Comparison of ENCODE assay signal across 8 cellular contexts in genomic region chr1:240190881-240191385, GRCh38.
DNase-seq lines count a peak whose midpoint lies in the region; ATAC-seq and TF ChIP-seq lines count a peak whose summit lies in the region.

No MANE protein-coding gene starts in this region.

- no peaks in the 10 kb centered on the region for H3K27me3 Mint-ChIP-seq in neural crest cell (ENCODE audit: low read depth)
- H3K27me3 Mint-ChIP-seq in activated CD4-positive, alpha-beta T cell treated with anti-CD3 and anti-CD28 coated beads, Interleukin-2, amount 10 ng/mL, durations not matched to agents 24 days and 14 days, result peaks cover 1% of the 10 kb centered on the region

- POLR2A ChIA-PET in A673 (lab: Charles Lee; ENCODE audit: low non-redundant PET), result no interaction called here

- H3K27ac ChIP-seq in A673 (ENCODE audit: low read depth, low read length, poor library complexity, severe bottlenecking) (no peak overlapping the region), GM23248 (peak overlapping the region; percentile 25)

- no peak overlapping the region for H3K27ac Mint-ChIP-seq in neural crest cell (ENCODE audit: unreplicated experiment)
- H3K27ac Mint-ChIP-seq in activated CD4-positive, alpha-beta T cell treated with anti-CD3 and anti-CD28 coated beads, Interleukin-2, amount 10 ng/mL, durations not matched to agents 24 days and 14 days, result no peak overlapping the region

- H3K4me1 ChIP-seq in A673 (ENCODE audit: insufficient read depth, low read length, poor library complexity, severe bottlenecking) (no peaks in the 10 kb centered on the region), GM23248 (ENCODE audit: insufficient read depth) (peaks cover 44% of the 10 kb centered on the region)

- no peaks in the 10 kb centered on the region for H3K9me2 ChIP-seq in GM23248 (ENCODE audit: insufficient read depth)

- H3K4me2 ChIP-seq in GM23248 (ENCODE audit: unreplicated experiment), result peak overlapping the region; percentile 7

- H3K36me3 ChIP-seq in A673 (ENCODE audit: insufficient read depth, low read length, poor library complexity, severe bottlenecking) (no peaks in the 10 kb centered on the region), GM23248 (ENCODE audit: low read depth) (no peaks in the 10 kb centered on the region; the same call in 1 of the 2 replicates)

- no peaks in the 10 kb centered on the region for H3K9me3 ChIP-seq in A673 (ENCODE audit: low read depth, low read length, poor library complexity, severe bottlenecking)
- H3K9me3 ChIP-seq in GM23248 (ENCODE audit: low read depth), result no peaks in the 10 kb centered on the region

- no peak overlapping the region for H3K4me3 ChIP-seq in A673 (ENCODE audit: low read depth, low read length, poor library complexity, severe bottlenecking)
- H3K4me3 ChIP-seq in GM23248, result no peak overlapping the region
- H3K4me3 ChIP-seq in cardiac fibroblast (replicated peaks in 1 of 2; ENCODE audit: low read depth in 2 of 2, low read length in 2 of 2), result no peak overlapping the region

- no peak overlapping the region for H3K9ac ChIP-seq in GM23248

- peak; percentile 27; the same call in 1 of the 2 replicates for TF ChIP-seq CTCF in A673 (conservative IDR thresholded peaks at IDR 0.05; ENCODE audit: low read depth, low read length)
- TF ChIP-seq CTCF in cardiac fibroblast (IDR thresholded peaks at IDR 0.05; ENCODE audit: low read depth, low read length), result peak; percentile 52
- peak; percentile 69 for TF ChIP-seq CTCF in neural crest cell (conservative IDR thresholded peaks at IDR 0.05)

- no peak overlapping the region for H2AFZ ChIP-seq in GM23248

- ATAC-seq in HG03097 (IDR thresholded peaks at IDR 0.05; ENCODE audit: low FRiP score, unreplicated experiment), result no peak

- no peaks in the 10 kb centered on the region for H4K20me1 ChIP-seq in GM23248 (ENCODE audit: insufficient read depth)

- CTCF ChIA-PET in A673 (lab: Charles Lee), result no interaction called here

- WGBS in GM23248 (ENCODE audit: low coverage in 1 of 2, low lambda C conversion rate in 2 of 2, missing lambda C conversion rate in 2 of 2), 2 experiments, result 0% methylated on average over 5 of the region's 5 CpGs

- no TSS peak for BruUV-seq in A673 (replicated peaks; lab: Mats Ljungman, UMichigan)

- no peak overlapping the region for H3K4me3 Mint-ChIP-seq in neural crest cell
- no peak overlapping the region for H3K4me3 Mint-ChIP-seq in activated CD4-positive, alpha-beta T cell treated with anti-CD3 and anti-CD28 coated beads, Interleukin-2, amount 10 ng/mL, durations not matched to agents 24 days and 14 days

- H3F3A ChIP-seq in GM23248 (ENCODE audit: insufficient read depth), result peaks cover 54% of the 10 kb centered on the region

- H3K79me2 ChIP-seq in GM23248 (ENCODE audit: insufficient read depth), result 0 out of 2 replicates have a peak, but pooled peaks cover 6% of the 10 kb centered on the region

- intact Hi-C loops in A673 (cut with micrococcal nuclease; ENCODE audit: unreplicated experiment), result loop anchor here (5.0 kb wide), 1 partner anchor 501 kb away; no protein-coding TSS in a partner anchor
- intact Hi-C loops in activated CD4-positive, alpha-beta T cell treated with anti-CD3 and anti-CD28 coated beads, Interleukin-2, amount 10 ng/mL, durations not matched to agents 24 days and 14 days (cut with micrococcal nuclease), result no loop called here

- no peaks in the 10 kb centered on the region for H3K9me3 Mint-ChIP-seq in neural crest cell
- no peaks in the 10 kb centered on the region for H3K9me3 Mint-ChIP-seq in activated CD4-positive, alpha-beta T cell treated with anti-CD3 and anti-CD28 coated beads, Interleukin-2, amount 10 ng/mL, durations not matched to agents 24 days and 14 days

- H3K36me3 Mint-ChIP-seq in neural crest cell (ENCODE audit: low read depth), result no peaks in the 10 kb centered on the region
- no peaks in the 10 kb centered on the region for H3K36me3 Mint-ChIP-seq in activated CD4-positive, alpha-beta T cell treated with anti-CD3 and anti-CD28 coated beads, Interleukin-2, amount 10 ng/mL, durations not matched to agents 24 days and 14 days (ENCODE audit: low read depth)

- H3K4me1 Mint-ChIP-seq in neural crest cell, result no peaks in the 10 kb centered on the region
- H3K4me1 Mint-ChIP-seq in activated CD4-positive, alpha-beta T cell treated with anti-CD3 and anti-CD28 coated beads, Interleukin-2, amount 10 ng/mL, durations not matched to agents 24 days and 14 days, result no peaks in the 10 kb centered on the region

- DNase-seq in A673 (ENCODE audit: low spot score) (peak; percentile 7), GM23248 (peak; percentile 96), NCI-H510A (lab: John Stamatoyannopoulos, UW) (peak; percentile 13), cardiac fibroblast (ENCODE audit: low read depth in 2 of 2) (peak; percentile 86 to 93), neural crest cell (ENCODE audit: low read depth, low spot score) (no peak), NCI-H187 treated with DMSO at 0.1 percent for 48 hours (lab: John Stamatoyannopoulos, UW) (no peak)
- DNase-seq in activated CD4-positive, alpha-beta T cell treated with anti-CD3 and anti-CD28 coated beads, Interleukin-2, amount 10 ng/mL, durations not matched to agents 24 days and 14 days, result no peak

- in situ Hi-C loops in GM23248 (cut with MboI), result loop anchor here (10.0 to 25.0 kb wide), 2 partner anchors 504 to 646 kb away; no protein-coding TSS in a partner anchor

- H3K27me3 ChIP-seq in A673 (replicated peaks; ENCODE audit: insufficient read depth, low read depth, low read length, poor library complexity) (peaks cover 7% of the 10 kb centered on the region), GM23248 (replicated peaks; ENCODE audit: insufficient read depth) (no peaks in the 10 kb centered on the region)

Comparison
In these comparisons a context has a peak if more than half of its experiments do, and no peak if none do; other contexts are left out.
1. DNase-seq: peak in A673 (single experiment), GM23248 (single experiment), NCI-H510A (single experiment) and cardiac fibroblast (2 of 2); none in neural crest cell (single experiment), NCI-H187 treated with DMSO at 0.1 percent for 48 hours (single experiment) and activated CD4-positive, alpha-beta T cell treated with anti-CD3 and anti-CD28 coated beads, Interleukin-2, amount 10 ng/mL, durations not matched to agents 24 days and 14 days (single experiment).
2. Peak in every context shown above with its lines, with median percentiles within 50 percentile points of each other: CTCF ChIP-seq.